ENCODE assay signal across 20 cellular contexts in the genomic region with DNA sequence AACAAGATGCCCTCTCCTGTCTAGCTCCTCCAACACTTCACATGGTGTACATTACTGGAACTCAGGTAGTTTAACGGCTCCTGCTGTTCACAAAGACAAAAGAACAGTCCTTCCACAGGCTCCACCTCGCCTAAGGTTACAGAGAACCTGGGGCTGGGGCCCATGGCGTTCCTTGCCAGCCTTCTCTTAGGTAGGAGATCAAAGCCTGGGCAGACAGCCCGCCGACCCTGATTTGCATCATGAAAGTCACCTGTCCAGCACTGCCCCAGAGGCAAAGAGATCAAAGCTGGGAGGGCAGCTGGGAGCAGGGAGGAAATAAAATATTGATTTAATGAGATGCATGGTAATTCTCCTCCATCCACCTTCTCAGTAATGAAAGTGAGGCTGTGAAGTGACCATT.
DNase-seq lines count a peak whose midpoint lies in the region; ATAC-seq and TF ChIP-seq lines count a peak whose summit lies in the region.
"Had no signal": no experiment of that assay in that cellular context is flagged by ENCODE, and none has a peak within 500 bp of the region (broad histone marks: within the 10 kb centered on the region; RNA-seq: fewer than 3 reads in every experiment).

No MANE protein-coding gene starts in this region.

- H3K27ac ChIP-seq in BLaER1 treated with 17β-estradiol and CSF1 and Interleukin-3, amounts not matched to agents 10 nM and 100 nM = no peak overlapping the region
- H3K27ac ChIP-seq in endodermal cell (ENCODE audit: low read depth, low read length) (no peak overlapping the region), smooth muscle cell (ENCODE audit: low read depth) (peak overlapping the region; percentile 87), A673 (ENCODE audit: low read depth, low read length, poor library complexity, severe bottlenecking) (no peak overlapping the region)
- H3K27ac ChIP-seq: RWPE1, SK-N-MC had no signal

- POLR2A ChIA-PET in A673 (lab: Charles Lee; ENCODE audit: low non-redundant PET) = no interaction called here

- H3K27ac Mint-ChIP-seq in endodermal cell = no peak overlapping the region
- H3K27ac Mint-ChIP-seq: B cell; CD4-positive, CD25-positive, alpha-beta regulatory T cell had no signal

- H3K9me3 Mint-ChIP-seq in endodermal cell = no peaks in the 10 kb centered on the region

- H3K36me3 Mint-ChIP-seq in endodermal cell (ENCODE audit: low read depth) = no peaks in the 10 kb centered on the region
- H3K36me3 Mint-ChIP-seq: CD4-positive, CD25-positive, alpha-beta regulatory T cell had no signal

- H3K27me3 ChIP-seq in BLaER1 treated with 17β-estradiol and CSF1 and Interleukin-3, amounts not matched to agents 10 nM and 100 nM = peaks cover 0 to 6% (median 0%) of the 10 kb centered on the region in 11 experiments; a peak in 2 of 22 replicates
- H3K27me3 ChIP-seq in endodermal cell (ENCODE audit: control insufficient read depth, insufficient read depth, low read length, poor library complexity, severe bottlenecking) (peaks cover 6% of the 10 kb centered on the region), smooth muscle cell (ENCODE audit: low read depth) (no peaks in the 10 kb centered on the region), A673 (replicated peaks; ENCODE audit: insufficient read depth, low read depth, low read length, poor library complexity) (peaks cover 23% of the 10 kb centered on the region), H7 (ENCODE audit: control insufficient read depth, insufficient read depth, low read length) (no peaks in the 10 kb centered on the region)

- H3K4me3 Mint-ChIP-seq in endodermal cell = no peak overlapping the region
- H3K4me3 Mint-ChIP-seq: CD4-positive, CD25-positive, alpha-beta regulatory T cell had no signal

- peaks cover 6% of the 10 kb centered on the region for H3K4me1 Mint-ChIP-seq in endodermal cell
- H3K4me1 Mint-ChIP-seq: CD4-positive, CD25-positive, alpha-beta regulatory T cell had no signal

- H3K36me3 ChIP-seq in BLaER1 treated with 17β-estradiol and CSF1 and Interleukin-3, amounts not matched to agents 10 nM and 100 nM = no peaks in the 10 kb centered on the region
- H3K36me3 ChIP-seq in endodermal cell (ENCODE audit: control insufficient read depth, insufficient read depth, low read length) (no peaks in the 10 kb centered on the region), smooth muscle cell (ENCODE audit: low read depth) (no peaks in the 10 kb centered on the region), A673 (ENCODE audit: insufficient read depth, low read length, poor library complexity, severe bottlenecking) (no peaks in the 10 kb centered on the region), H7 (replicated peaks; ENCODE audit: control insufficient read depth, insufficient read depth, low read length) (no peaks in the 10 kb centered on the region)

- no peaks in the 10 kb centered on the region for H3K79me2 ChIP-seq in smooth muscle cell (ENCODE audit: low read depth)

- H3K4me2 ChIP-seq in BLaER1 treated with 17β-estradiol and CSF1 and Interleukin-3, amounts not matched to agents 10 nM and 100 nM = peak overlapping the region in 10 of 11 experiments; percentile 62 to 92 (median 76); a peak in 18 of 22 replicates
- H3K4me2 ChIP-seq in smooth muscle cell = no peak overlapping the region

- H3F3A ChIP-seq in smooth muscle cell (ENCODE audit: low read depth) = no peaks in the 10 kb centered on the region

- H2AFZ ChIP-seq in smooth muscle cell (ENCODE audit: low read depth) = no peak overlapping the region

- peak; percentile 35 to 57 for DNase-seq in NCI-H526 (lab: John Stamatoyannopoulos, UW)
- peak; percentile 9 for DNase-seq in endodermal cell
- DNase-seq in smooth muscle cell (lab: John Stamatoyannopoulos, UW; ENCODE audit: unreplicated experiment) = no peak
- DNase-seq in A673 (ENCODE audit: low spot score) = no peak
- DNase-seq in H7 = no peak
- DNase-seq: CD4-positive, CD25-positive, alpha-beta regulatory T cell; COR-L47; DMS79; MM.1S; NCI-H1048; NCI-H1436 treated with DMSO at 0.1 percent for 48 hours; NCI-H2029; NCI-H226; SHP77 treated with DMSO at 0.1 percent for 48 hours; SW 1271 had no signal

- WGBS in endodermal cell (ENCODE audit: insufficient coverage in 1 of 2, insufficient read length in 1 of 2), 2 experiments = 83% methylated on average over 3 to 5 of the region's 5 CpGs
- 94% methylated on average over 5 of the region's 5 CpGs for WGBS in smooth muscle cell (ENCODE audit: low lambda C conversion rate)

- H3K9ac ChIP-seq in BLaER1 treated with 17β-estradiol and CSF1 and Interleukin-3, amounts not matched to agents 10 nM and 100 nM = no peak overlapping the region
- no peak overlapping the region for H3K9ac ChIP-seq in endodermal cell (ENCODE audit: extremely low read depth, low read length, poor library complexity, severe bottlenecking)
- no peak overlapping the region for H3K9ac ChIP-seq in smooth muscle cell (ENCODE audit: low read depth)

- CTCF ChIA-PET in A673 (lab: Charles Lee) = no interaction called here

- peaks cover 19 to 33% (median 28%) of the 10 kb centered on the region in 10 experiments for H3K4me1 ChIP-seq in BLaER1 treated with 17β-estradiol and CSF1 and Interleukin-3, amounts not matched to agents 10 nM and 100 nM
- H3K4me1 ChIP-seq in endodermal cell (ENCODE audit: control insufficient read depth, insufficient read depth, low read length) (no peaks in the 10 kb centered on the region), smooth muscle cell (ENCODE audit: low read depth) (peaks cover 15% of the 10 kb centered on the region), A673 (ENCODE audit: insufficient read depth, low read length, poor library complexity, severe bottlenecking) (no peaks in the 10 kb centered on the region)

- peaks cover 0 to 4% (median 0%) of the 10 kb centered on the region in 11 experiments; a peak in 4 of 22 replicates for H3K9me3 ChIP-seq in BLaER1 treated with 17β-estradiol and CSF1 and Interleukin-3, amounts not matched to agents 10 nM and 100 nM (replicated peaks in 1 of 11)
- no peaks in the 10 kb centered on the region for H3K9me3 ChIP-seq in endodermal cell (ENCODE audit: control insufficient read depth, low read length)
- no peaks in the 10 kb centered on the region for H3K9me3 ChIP-seq in smooth muscle cell (replicated peaks; ENCODE audit: low read depth)
- no peaks in the 10 kb centered on the region for H3K9me3 ChIP-seq in A673 (ENCODE audit: low read depth, low read length, poor library complexity, severe bottlenecking)

- ATAC-seq in HG02798 (IDR thresholded peaks at IDR 0.05; ENCODE audit: poor library complexity, unreplicated experiment) = no peak

- TF ChIP-seq CTCF in endodermal cell (conservative IDR thresholded peaks at IDR 0.05) (no peak), smooth muscle cell (IDR thresholded peaks at IDR 0.05; ENCODE audit: borderline replicate concordance, insufficient read depth, poor library complexity, severe bottlenecking) (no peak), A673 (conservative IDR thresholded peaks at IDR 0.05; ENCODE audit: low read depth, low read length) (no peak)

- intact Hi-C loops in A673 (cut with micrococcal nuclease; ENCODE audit: unreplicated experiment) = no loop called here

- H4K20me1 ChIP-seq in BLaER1 treated with 17β-estradiol and CSF1 and Interleukin-3, amounts not matched to agents 10 nM and 100 nM = no peaks in the 10 kb centered on the region
- H4K20me1 ChIP-seq in smooth muscle cell (ENCODE audit: low read depth) = no peaks in the 10 kb centered on the region

- BruUV-seq in A673 (replicated peaks; lab: Mats Ljungman, UMichigan) = no TSS peak

- no peak overlapping the region for H3K4me3 ChIP-seq in BLaER1 treated with 17β-estradiol and CSF1 and Interleukin-3, amounts not matched to agents 10 nM and 100 nM
- H3K4me3 ChIP-seq in endodermal cell (ENCODE audit: low read length) = no peak overlapping the region
- H3K4me3 ChIP-seq in smooth muscle cell = no peak overlapping the region
- no peak overlapping the region for H3K4me3 ChIP-seq in A673 (ENCODE audit: low read depth, low read length, poor library complexity, severe bottlenecking)
- H3K4me3 ChIP-seq in H7 (ENCODE audit: insufficient read depth, low read depth, low read length) = no peak overlapping the region
- H3K4me3 ChIP-seq: SK-N-MC had no signal

- no peaks in the 10 kb centered on the region for H3K27me3 Mint-ChIP-seq in endodermal cell (ENCODE audit: insufficient read depth)

Comparison
In these comparisons a context has a peak if more than half of its experiments do, and no peak if none do; other contexts are left out.
1. DNase-seq: peak in NCI-H526 (2 of 2) and endodermal cell (single experiment); none in smooth muscle cell (single experiment), A673 (single experiment) and H7 (single experiment).